In genomic region chr9:130054820-130055219, GRCh38 we compare ENCODE assay signal across 8 cellular contexts. TPM values are rescaled to one million over a fixed set of nuclear protein-coding genes. Genes with fewer than 3 reads are reported as not detected.
A peak's percentile ranks its signal among the peaks of the same experiment; 100 is the strongest.
DNase-seq lines count a peak whose midpoint lies in the region; ATAC-seq and TF ChIP-seq lines count a peak whose summit lies in the region.

No MANE protein-coding gene starts in this region.

- H3K4me3 ChIP-seq in GM06990 (replicated peaks; ENCODE audit: low read depth, low read length) (peak overlapping the region; percentile 97), SK-N-MC (peak overlapping the region; percentile 93), fibroblast of the aortic adventitia (ENCODE audit: low read depth, low read length) (peak overlapping the region; percentile 83), sigmoid colon (peak overlapping the region; percentile 90 to 97 (median 92))

- peak overlapping the region; percentile 88 for H3K9ac ChIP-seq in SK-N-MC (ENCODE audit: insufficient read length)

- H3K27ac ChIP-seq in SK-N-MC (no peak overlapping the region), sigmoid colon (peak overlapping the region; percentile 86 to 92 (median 88))

- H3K9me3 ChIP-seq in SK-N-MC (ENCODE audit: low read depth, low read length) (no peaks in the 10 kb centered on the region), sigmoid colon (no peaks in the 10 kb centered on the region)

- TF ChIP-seq CTCF in GM06990 (IDR thresholded peaks at IDR 0.05; ENCODE audit: insufficient read depth, low read length, poor library complexity, severe bottlenecking): no peak
- TF ChIP-seq CTCF in fibroblast of the aortic adventitia (IDR thresholded peaks at IDR 0.05; ENCODE audit: insufficient read depth, low read length): no peak
- no peak for TF ChIP-seq CTCF in sigmoid colon (IDR thresholded peaks at IDR 0.05)

- H3K36me3 ChIP-seq in GM06990 (ENCODE audit: control insufficient read depth, insufficient read depth, low read length): no peaks in the 10 kb centered on the region
- H3K36me3 ChIP-seq in SK-N-MC (ENCODE audit: insufficient read depth, low read length): no peaks in the 10 kb centered on the region; the same call in 1 of the 2 replicates
- peaks cover 0 to 11% (median 0%) of the 10 kb centered on the region in 4 donors for H3K36me3 ChIP-seq in sigmoid colon

- TF ChIP-seq EP300 in sigmoid colon (IDR thresholded peaks at IDR 0.05): no peak

- intact Hi-C loops in sigmoid colon (cut with DNase I): loop anchor here (5.0 kb wide), 1 partner anchor 117 kb away; the partner anchor contains the start of gene NCS1

- peaks cover 0 to 45% (median 37%) of the 10 kb centered on the region in 4 donors for H3K4me1 ChIP-seq in sigmoid colon

- DNase-seq in GM06990 (ENCODE audit: extremely low read depth, insufficient read length) (no peak), SK-N-MC (ENCODE audit: low read depth, low spot score) (no peak), fibroblast of the aortic adventitia (ENCODE audit: low read depth) (no peak), sigmoid colon (no peak), HUDEP-2 (lab: John Stamatoyannopoulos, UW; ENCODE audit: unreplicated experiment in 76 of 76) (no peak), NCI-H1694 (lab: John Stamatoyannopoulos, UW) (no peak), NCI-H187 treated with DMSO at 0.1 percent for 48 hours (lab: John Stamatoyannopoulos, UW) (no peak)

- WGBS in sigmoid colon, 2 donors: 58 to 73% methylated on average over 8 of the region's 8 CpGs

- H3K27me3 ChIP-seq in GM06990 (replicated peaks; ENCODE audit: control insufficient read depth, insufficient read depth, low read length): no peaks in the 10 kb centered on the region
- H3K27me3 ChIP-seq in sigmoid colon: no peaks in the 10 kb centered on the region

- no peak for TF ChIP-seq POLR2A in sigmoid colon (IDR thresholded peaks at IDR 0.05)

- ATAC-seq in HG02588 (IDR thresholded peaks at IDR 0.05; ENCODE audit: unreplicated experiment): no peak

RNA-seq across cellular contexts. Expression of gene GPR107, which starts 1.1 kb away (rescaled TPM):
- total RNA-seq in fibroblast of the aortic adventitia (ENCODE audit: low replicate concordance) (11.5 and 30.9 TPM in 2 replicates), sigmoid colon (10 to 100 TPM; 18.9 to 27.7 (median 21.6) TPM)
- 10 to 100 TPM in 1 of 3 donors, 1 to 10 TPM in 2; 3.6 to 34.1 (median 3.7) TPM for polyA plus RNA-seq in sigmoid colon

RNA-seq across cellular contexts. Expression of gene FNBP1, which starts 11.8 kb away (rescaled TPM):
- 44.4 and 57.9 TPM in 2 replicates for total RNA-seq in fibroblast of the aortic adventitia (ENCODE audit: low replicate concordance)
- total RNA-seq in sigmoid colon: 100 to 1,000 TPM in 3 of 4 donors, 10 to 100 TPM in 1; 92.8 to 172 (median 104) TPM
- 10 to 100 TPM; 12.5 to 39.0 (median 13.2) TPM for polyA plus RNA-seq in sigmoid colon
